In the genomic region with DNA sequence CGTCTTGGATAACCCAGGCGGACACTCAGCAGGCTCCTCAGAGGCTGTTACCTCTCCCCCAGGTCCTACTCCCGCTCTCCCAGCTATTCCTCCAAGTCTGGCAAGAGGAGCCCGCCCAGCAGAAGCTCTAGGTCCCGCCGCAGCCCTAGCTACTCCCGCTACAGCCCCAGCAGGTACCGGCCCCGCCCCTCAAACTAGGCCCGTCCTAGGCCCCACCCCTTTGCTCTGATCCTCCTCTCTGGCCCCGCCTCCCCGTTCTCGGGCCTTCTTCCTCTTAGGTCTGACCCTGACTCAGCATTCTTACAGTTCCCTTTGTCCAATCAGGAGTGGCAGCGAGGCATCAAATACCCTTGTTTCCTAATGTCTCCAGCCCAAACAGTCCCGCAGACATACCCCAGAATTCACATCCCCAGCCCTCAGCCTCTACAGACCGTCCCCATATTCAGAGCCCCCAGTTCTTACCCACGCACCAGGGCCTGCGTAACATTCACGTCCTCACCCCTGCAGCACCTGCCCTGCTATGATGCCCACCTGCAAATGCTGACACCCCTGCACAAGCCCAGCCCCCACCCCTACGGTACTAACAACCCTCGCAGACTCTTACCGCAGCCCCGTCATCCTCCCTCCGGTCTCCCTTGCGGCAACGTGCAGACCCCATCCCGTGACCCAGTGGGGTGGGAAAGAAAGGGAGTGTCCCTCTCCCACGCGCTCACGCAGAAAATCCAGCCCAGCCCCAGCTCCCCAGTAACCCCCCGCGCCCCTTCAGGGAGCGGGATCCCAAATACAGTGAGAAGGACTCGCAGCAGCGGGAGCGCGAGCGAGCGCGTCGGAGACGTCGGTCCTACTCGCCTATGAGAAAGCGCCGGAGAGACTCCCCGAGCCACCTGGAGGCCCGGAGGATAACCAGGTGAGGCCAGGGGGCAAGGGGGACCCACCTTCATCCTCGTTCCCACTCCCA, we compare ENCODE assay signal across 2 cellular contexts.
TF ChIP-seq lines count a peak whose summit lies in the region.

No MANE protein-coding gene starts in this region.

TF ChIP-seq in endothelial cell of umbilical vein, 7 proteins besides CTCF, POLR2A, EP300 and RAD21:
- TF ChIP-seq EZH2 (IDR thresholded peaks at IDR 0.05; ENCODE audit: borderline replicate concordance, low read depth, low read length, severe bottlenecking) (no peak), POLR2AphosphoS5 (IDR thresholded peaks at IDR 0.05; ENCODE audit: insufficient read depth, low read depth, low read length) (no peak), FOS (IDR thresholded peaks at IDR 0.05; ENCODE audit: borderline replicate concordance, insufficient read depth, low read length) (no peak), JUN (IDR thresholded peaks at IDR 0.05; ENCODE audit: borderline replicate concordance, insufficient read depth, insufficient read length, low read depth) (no peak), MYC (IDR thresholded peaks at IDR 0.05; ENCODE audit: low read depth, low read length) (no peak), GATA2 (IDR thresholded peaks at IDR 0.05; ENCODE audit: insufficient read depth, insufficient read length, low read depth, low read length) (no peak)
- TF ChIP-seq, protein P1, sequence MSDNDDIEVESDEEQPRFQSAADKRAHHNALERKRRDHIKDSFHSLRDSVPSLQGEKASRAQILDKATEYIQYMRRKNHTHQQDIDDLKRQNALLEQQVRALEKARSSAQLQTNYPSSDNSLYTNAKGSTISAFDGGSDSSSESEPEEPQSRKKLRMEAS (IDR thresholded peaks at IDR 0.05; ENCODE audit: insufficient read depth, insufficient read length), result no peak

TF ChIP-seq in GM12891, 5 proteins besides CTCF, POLR2A, EP300 and RAD21:
- TF ChIP-seq POU2F2 (IDR thresholded peaks at IDR 0.05; ENCODE audit: low read depth, low read length) (no peak), SPI1 (IDR thresholded peaks at IDR 0.05; ENCODE audit: low read depth, low read length) (no peak)
